1 cellular context compared by ENCODE assay signal in the genomic region with DNA sequence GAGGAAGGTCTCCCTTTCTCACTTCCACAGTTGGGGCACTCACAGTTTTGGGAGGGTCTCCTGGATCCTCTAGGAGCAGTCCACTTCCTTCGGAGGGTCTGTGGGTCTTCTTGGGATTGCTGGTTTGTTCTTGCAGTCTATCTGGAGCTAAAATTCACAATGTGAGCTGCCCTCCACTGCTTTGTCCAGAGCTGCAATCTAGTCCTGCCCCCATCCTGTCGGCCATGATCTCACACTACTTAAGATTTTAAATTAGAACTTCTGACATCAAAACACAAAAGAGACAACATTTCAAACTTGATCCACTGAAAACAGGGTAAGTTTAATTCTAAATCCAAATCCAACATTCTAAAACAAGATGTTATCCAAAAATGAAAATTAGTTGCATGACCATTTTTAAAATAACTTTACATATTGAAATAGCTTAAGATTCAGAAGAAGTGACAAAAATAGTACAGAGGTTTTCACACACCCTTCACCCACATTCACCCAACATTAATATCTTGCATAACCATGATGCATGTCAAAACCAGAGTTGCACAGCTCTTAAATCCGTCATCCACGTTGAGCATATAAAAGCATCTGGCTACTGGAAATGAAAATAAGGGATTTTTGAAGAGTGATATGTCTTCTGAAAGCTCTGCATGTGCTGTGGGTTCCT.
TF ChIP-seq lines count a peak whose summit lies in the region.

No MANE protein-coding gene starts in this region.

TF ChIP-seq in GM23338, 12 proteins besides CTCF, POLR2A, EP300 and RAD21 (continued from another document):
- TF ChIP-seq, protein P1, sequence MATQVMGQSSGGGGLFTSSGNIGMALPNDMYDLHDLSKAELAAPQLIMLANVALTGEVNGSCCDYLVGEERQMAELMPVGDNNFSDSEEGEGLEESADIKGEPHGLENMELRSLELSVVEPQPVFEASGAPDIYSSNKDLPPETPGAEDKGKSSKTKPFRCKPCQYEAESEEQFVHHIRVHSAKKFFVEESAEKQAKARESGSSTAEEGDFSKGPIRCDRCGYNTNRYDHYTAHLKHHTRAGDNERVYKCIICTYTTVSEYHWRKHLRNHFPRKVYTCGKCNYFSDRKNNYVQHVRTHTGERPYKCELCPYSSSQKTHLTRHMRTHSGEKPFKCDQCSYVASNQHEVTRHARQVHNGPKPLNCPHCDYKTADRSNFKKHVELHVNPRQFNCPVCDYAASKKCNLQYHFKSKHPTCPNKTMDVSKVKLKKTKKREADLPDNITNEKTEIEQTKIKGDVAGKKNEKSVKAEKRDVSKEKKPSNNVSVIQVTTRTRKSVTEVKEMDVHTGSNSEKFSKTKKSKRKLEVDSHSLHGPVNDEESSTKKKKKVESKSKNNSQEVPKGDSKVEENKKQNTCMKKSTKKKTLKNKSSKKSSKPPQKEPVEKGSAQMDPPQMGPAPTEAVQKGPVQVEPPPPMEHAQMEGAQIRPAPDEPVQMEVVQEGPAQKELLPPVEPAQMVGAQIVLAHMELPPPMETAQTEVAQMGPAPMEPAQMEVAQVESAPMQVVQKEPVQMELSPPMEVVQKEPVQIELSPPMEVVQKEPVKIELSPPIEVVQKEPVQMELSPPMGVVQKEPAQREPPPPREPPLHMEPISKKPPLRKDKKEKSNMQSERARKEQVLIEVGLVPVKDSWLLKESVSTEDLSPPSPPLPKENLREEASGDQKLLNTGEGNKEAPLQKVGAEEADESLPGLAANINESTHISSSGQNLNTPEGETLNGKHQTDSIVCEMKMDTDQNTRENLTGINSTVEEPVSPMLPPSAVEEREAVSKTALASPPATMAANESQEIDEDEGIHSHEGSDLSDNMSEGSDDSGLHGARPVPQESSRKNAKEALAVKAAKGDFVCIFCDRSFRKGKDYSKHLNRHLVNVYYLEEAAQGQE (IDR thresholded peaks at IDR 0.05; ENCODE audit: unreplicated experiment), result no peak
- TF ChIP-seq ZNF331 (CRISPR knock-in tag; IDR thresholded peaks at IDR 0.05; ENCODE audit: low read depth), result no peak
